In genomic region chr11:64719406-64719805, GRCh38 we compare ENCODE assay signal across 1 cellular context.
TF ChIP-seq lines count a peak whose summit lies in the region.

No MANE protein-coding gene starts in this region.

TF ChIP-seq in SK-N-SH treated with all-trans-retinoic acid at 6 μM for 48 hours, 23 proteins besides CTCF, POLR2A, EP300 and RAD21 (continued from another document):
- TF ChIP-seq POU6F1 (CRISPR knock-in tag; IDR thresholded peaks at IDR 0.05; ENCODE audit: borderline replicate concordance, low read depth), result no peak
- no peak for TF ChIP-seq ARNTL (CRISPR knock-in tag; IDR thresholded peaks at IDR 0.05; ENCODE audit: borderline replicate concordance, low read depth)
- no peak for TF ChIP-seq OSR1 (CRISPR knock-in tag; IDR thresholded peaks at IDR 0.05)
